Comparison of ENCODE assay signal across 19 cellular contexts in the genomic region with DNA sequence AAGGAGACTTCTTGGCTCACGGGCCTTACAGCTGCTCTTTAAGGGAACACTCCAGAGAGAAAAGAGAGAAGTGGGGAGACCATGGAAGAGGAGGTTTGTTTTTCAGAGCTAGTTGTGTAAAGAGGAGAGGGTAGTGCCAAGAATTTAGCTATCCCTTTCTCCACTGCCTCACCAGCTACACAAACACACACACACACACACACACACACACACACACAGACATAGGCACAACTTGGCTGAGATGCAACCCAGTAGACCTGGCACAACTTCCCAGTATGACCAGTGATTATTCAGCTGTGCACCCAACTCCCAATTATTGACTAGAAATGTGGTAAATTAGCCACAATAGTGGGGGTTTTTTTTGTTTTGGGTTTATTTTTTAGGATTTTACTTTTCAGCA. TPM values are rescaled to one million over a fixed set of nuclear protein-coding genes. Genes with fewer than 3 reads are reported as not detected.
DNase-seq lines count a peak whose midpoint lies in the region; ATAC-seq and TF ChIP-seq lines count a peak whose summit lies in the region.
"Had no signal": no experiment of that assay in that cellular context is flagged by ENCODE, and none has a peak within 500 bp of the region (broad histone marks: within the 10 kb centered on the region; RNA-seq: fewer than 3 reads in every experiment).

No MANE protein-coding gene starts in this region.

- no peak for TF ChIP-seq CTCF in fibroblast of the aortic adventitia (IDR thresholded peaks at IDR 0.05; ENCODE audit: insufficient read depth, low read length)

- intact Hi-C loops in left ventricle myocardium superior (cut with micrococcal nuclease): loop anchor here (2.0 kb wide), 1 partner anchor 103 kb away; no protein-coding TSS in a partner anchor

- no peak overlapping the region for H3K4me3 ChIP-seq in fibroblast of the aortic adventitia (ENCODE audit: low read depth, low read length)
- H3K4me3 ChIP-seq: GM23338, SJCRH30 had no signal

- no peak for ATAC-seq in left ventricle myocardium superior
- ATAC-seq: GM23338, HCT116, T-cell had no signal

- DNase-seq in DMS79 treated with DMSO at 0.1 percent for 48 hours (lab: John Stamatoyannopoulos, UW): peak; percentile 69
- DNase-seq in NCI-H1092 (lab: John Stamatoyannopoulos, UW): peak; percentile 67
- DNase-seq in NCI-H2107 (lab: John Stamatoyannopoulos, UW): peak; percentile 65
- DNase-seq in fibroblast of the aortic adventitia (ENCODE audit: low read depth): peak; percentile 11
- no peak for DNase-seq in NCI-H748 (lab: John Stamatoyannopoulos, UW; ENCODE audit: unreplicated experiment)
- DNase-seq in left ventricle myocardium superior: no peak
- no peak for DNase-seq in stimulated activated CD4-positive, alpha-beta T cell treated with anti-CD3 and anti-CD28 coated beads, Interleukin-2, amount 100 ng/mL, for 48 hours
- DNase-seq: CD4-positive, CD25-positive, alpha-beta regulatory T cell; GDM1; IMR-90; NCI-H1436; NCI-H1930; NCI-H2227 treated with DMSO at 0.1 percent for 48 hours; OCI-M1; T-cell had no signal

RNA-seq across cellular contexts. Expression of gene GPHB5, which starts 41.0 kb away (rescaled TPM):
- total RNA-seq in fibroblast of the aortic adventitia (ENCODE audit: low replicate concordance): not detected in 2 replicates
- not detected for total RNA-seq in left ventricle myocardium superior
- total RNA-seq: A673; CD4-positive, CD25-positive, alpha-beta regulatory T cell; GM23338; IMR-90; SJCRH30; T-cell had no signal

Comparison
In these comparisons a context has a peak if more than half of its experiments do, and no peak if none do; other contexts are left out.
1. DNase-seq: peak in DMS79 treated with DMSO at 0.1 percent for 48 hours (single experiment), NCI-H1092 (single experiment), NCI-H2107 (single experiment) and fibroblast of the aortic adventitia (single experiment); none in NCI-H748 (single experiment), left ventricle myocardium superior (single experiment) and stimulated activated CD4-positive, alpha-beta T cell treated with anti-CD3 and anti-CD28 coated beads, Interleukin-2, amount 100 ng/mL, for 48 hours (0 of 2).